In genomic region chr22:29946220-29946619, GRCh38 we compare ENCODE assay signal across 27 cellular contexts.
A peak's percentile ranks its signal among the peaks of the same experiment; 100 is the strongest.
DNase-seq lines count a peak whose midpoint lies in the region; ATAC-seq and TF ChIP-seq lines count a peak whose summit lies in the region.
"Had no signal": no experiment of that assay in that cellular context is flagged by ENCODE, and none has a peak within 500 bp of the region (broad histone marks: within the 10 kb centered on the region; RNA-seq: fewer than 3 reads in every experiment).

No MANE protein-coding gene starts in this region.

- WGBS in stomach, 5 donors = 45 to 66% (median 59%) methylated on average over 2 of the region's 2 CpGs

- H3K27ac ChIP-seq in cardiac muscle cell (peak overlapping the region; percentile 42), stomach (no peak overlapping the region)
- H3K27ac ChIP-seq: esophagus squamous epithelium, foreskin keratinocyte, HL-60, parathyroid adenoma, testis had no signal

- no peak for TF ChIP-seq EP300 in stomach (IDR thresholded peaks at IDR 0.05)

- peaks cover under 1% of the 10 kb centered on the region for H3K36me3 Mint-ChIP-seq in T-helper 17 cell (ENCODE audit: low read depth)

- H3K27me3 ChIP-seq in cardiac muscle cell (no peaks in the 10 kb centered on the region), stomach (no peaks in the 10 kb centered on the region)
- H3K27me3 ChIP-seq: esophagus squamous epithelium, foreskin keratinocyte, testis had no signal

- H3K4me1 ChIP-seq in cardiac muscle cell (ENCODE audit: low read depth) (peaks cover 8% of the 10 kb centered on the region), stomach (peaks cover 6 to 72% (median 52%) of the 10 kb centered on the region in 4 donors)

- H3K36me3 ChIP-seq in cardiac muscle cell (no peaks in the 10 kb centered on the region), stomach (no peaks in the 10 kb centered on the region)
- H3K36me3 ChIP-seq: esophagus squamous epithelium had no signal

- no peak for ATAC-seq in Right ventricle myocardium inferior
- no peak for ATAC-seq in T-helper 17 cell
- ATAC-seq: foreskin keratinocyte; stimulated activated naive CD8-positive, alpha-beta T cell treated with anti-CD3 and anti-CD28 coated beads, Interleukin-15, Interleukin-2, amounts not matched to agents 100 U/mL and 50 U/mL, for 24 hours had no signal

- H3K4me1 Mint-ChIP-seq in T-helper 17 cell = peaks cover 39% of the 10 kb centered on the region

- no peak overlapping the region for H3K4me3 ChIP-seq in cardiac muscle cell
- H3K4me3 ChIP-seq in stomach = no peak overlapping the region
- H3K4me3 ChIP-seq: esophagus squamous epithelium, testis had no signal

- no peak for TF ChIP-seq POLR2A in erythroblast (IDR thresholded peaks at IDR 0.05; ENCODE audit: low read length)
- no peak for TF ChIP-seq POLR2A in stomach (IDR thresholded peaks at IDR 0.05)

- no peak overlapping the region for H3K27ac Mint-ChIP-seq in T-helper 17 cell
- H3K27ac Mint-ChIP-seq: activated CD4-positive, alpha-beta T cell treated with anti-CD3 and anti-CD28 coated beads, Interleukin-2, amount 10 ng/mL, durations not matched to agents 7 days and 5 days; activated T-cell treated with anti-CD3 and anti-CD28 coated beads, Interleukin-2, amount 50 U/mL, for 24 hours had no signal

- no peaks in the 10 kb centered on the region for H3K27me3 Mint-ChIP-seq in T-helper 17 cell
- H3K27me3 Mint-ChIP-seq: activated CD4-positive, alpha-beta T cell treated with anti-CD3 and anti-CD28 coated beads, Interleukin-2, amount 10 ng/mL, durations not matched to agents 7 days and 5 days; activated T-cell treated with anti-CD3 and anti-CD28 coated beads, Interleukin-2, amount 50 U/mL, for 24 hours; CD4-positive, alpha-beta memory T cell had no signal

- no peak for TF ChIP-seq CTCF in cardiac muscle cell (IDR thresholded peaks at IDR 0.05; ENCODE audit: low read depth, low read length)
- no peak for TF ChIP-seq CTCF in stomach (IDR thresholded peaks at IDR 0.05)

- H3K4me3 Mint-ChIP-seq in T-helper 17 cell = peak overlapping the region; percentile 53
- H3K4me3 Mint-ChIP-seq: activated CD4-positive, alpha-beta T cell treated with anti-CD3 and anti-CD28 coated beads, Interleukin-2, amount 10 ng/mL, durations not matched to agents 7 days and 5 days; activated T-cell treated with anti-CD3 and anti-CD28 coated beads, Interleukin-2, amount 50 U/mL, for 24 hours; CD4-positive, alpha-beta memory T cell; neural crest cell had no signal

- intact Hi-C loops in Right ventricle myocardium inferior (cut with DNase I) (no loop called here), stomach (cut with DNase I; ENCODE audit: low total_unique reads) (no loop called here)

- H3K9me3 ChIP-seq in cardiac muscle cell (ENCODE audit: low read depth) = no peaks in the 10 kb centered on the region
- no peaks in the 10 kb centered on the region for H3K9me3 ChIP-seq in T-helper 17 cell (ENCODE audit: control insufficient read depth, low read length, poor library complexity, severe bottlenecking)
- H3K9me3 ChIP-seq in stomach = no peaks in the 10 kb centered on the region
- H3K9me3 ChIP-seq: esophagus squamous epithelium, testis had no signal

- peak in 1 of 2 donors; percentile 34 for DNase-seq in cardiac muscle cell (ENCODE audit: low read depth in 1 of 2, low spot score in 1 of 2)
- DNase-seq in Right ventricle myocardium inferior (ENCODE audit: missing footprints) = no peak
- DNase-seq in T-helper 17 cell = no peak
- DNase-seq in erythroblast (lab: John Stamatoyannopoulos, UW) = peak; percentile 10 to 32
- no peak for DNase-seq in DMS153 treated with DMSO at 0.1 percent for 48 hours (lab: John Stamatoyannopoulos, UW; ENCODE audit: unreplicated experiment)
- DNase-seq in stomach = no peak
- DNase-seq in DMS 273 treated with DMSO at 0.1 percent for 48 hours (lab: John Stamatoyannopoulos, UW) = no peak
- DNase-seq: activated CD4-positive, alpha-beta T cell treated with anti-CD3 and anti-CD28 coated beads, Interleukin-2, amount 10 ng/mL, durations not matched to agents 7 days and 5 days; activated gamma-delta T cell treated with Interleukin-2 at 50 U/mL for 16 hours; activated T-cell treated with anti-CD3 and anti-CD28 coated beads, Interleukin-2, amount 50 U/mL, for 24 hours; CD4-positive, alpha-beta memory T cell; cerebellar nuclear complex; esophagus squamous epithelium; foreskin keratinocyte; left cardiac atrium; MM.1S; NCI-H1105 treated with DMSO at 0.1 percent for 48 hours; NCI-H187 treated with DMSO at 0.1 percent for 48 hours; NCI-H524 treated with DMSO at 0.1 percent for 48 hours; right cardiac atrium; SHP77; stimulated activated CD4-positive, alpha-beta T cell treated with anti-CD3 and anti-CD28 coated beads, Interleukin-1b, Interleukin-23, amount 100 ng/mL, for 48 hours; stimulated activated naive CD8-positive, alpha-beta T cell treated with anti-CD3 and anti-CD28 coated beads, Interleukin-15, Interleukin-2, amounts not matched to agents 100 U/mL and 50 U/mL, for 24 hours; testis had no signal

Comparison
In these comparisons a context has a peak if more than half of its experiments do, and no peak if none do; other contexts are left out.
1. DNase-seq: peak in erythroblast (2 of 2); none in Right ventricle myocardium inferior (single experiment), T-helper 17 cell (0 of 3), DMS153 treated with DMSO at 0.1 percent for 48 hours (single experiment), stomach (single experiment) and DMS 273 treated with DMSO at 0.1 percent for 48 hours (single experiment).